Comparison of ENCODE assay signal across 8 cellular contexts in the genomic region with DNA sequence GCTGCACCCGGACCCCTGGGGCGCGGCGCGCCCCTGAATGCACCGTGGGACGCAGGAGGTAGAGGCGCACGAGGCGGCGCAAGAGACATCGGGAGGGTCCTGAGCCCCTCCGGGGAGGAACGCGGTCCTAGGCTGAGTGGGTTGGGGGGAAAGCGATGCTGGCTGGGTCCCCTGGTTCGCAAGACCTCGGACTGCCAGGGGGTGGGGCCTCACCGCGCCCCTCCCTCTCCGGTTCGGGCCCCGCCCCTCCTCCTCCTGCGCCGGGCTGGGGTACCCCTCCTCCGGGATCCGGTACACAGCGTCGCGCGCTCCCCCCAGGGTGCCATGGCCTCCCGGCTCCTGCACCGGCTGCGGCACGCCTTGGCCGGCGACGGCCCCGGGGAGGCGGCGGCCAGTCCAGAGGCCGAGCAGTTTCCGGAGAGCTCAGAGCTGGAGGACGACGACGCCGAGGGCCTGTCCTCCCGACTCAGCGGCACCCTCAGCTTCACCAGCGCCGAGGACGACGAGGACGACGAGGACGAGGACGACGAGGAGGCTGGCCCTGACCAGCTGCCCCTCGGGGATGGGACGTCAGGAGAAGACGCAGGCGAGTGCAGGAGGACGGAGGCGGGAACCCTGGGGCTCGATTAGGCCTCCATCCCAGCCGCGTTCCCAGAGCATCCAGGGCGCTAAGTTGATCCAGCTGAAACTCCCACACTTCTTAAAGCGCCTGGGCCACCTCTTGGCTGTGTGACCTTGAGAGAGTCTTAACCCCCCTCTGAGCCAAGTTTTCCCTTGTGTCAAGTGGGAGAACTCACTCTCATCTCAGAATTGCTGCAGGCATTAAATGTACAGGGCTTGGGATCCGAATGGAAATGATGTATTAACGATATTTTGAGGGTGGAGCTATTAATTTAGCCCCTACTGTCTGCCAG. TPM values are rescaled to one million over a fixed set of nuclear protein-coding genes. Genes with fewer than 3 reads are reported as not detected.
DNase-seq lines count a peak whose midpoint lies in the region; ATAC-seq and TF ChIP-seq lines count a peak whose summit lies in the region.

No MANE protein-coding gene starts in this region.

- peak overlapping the region; percentile 96 for H3K4me2 ChIP-seq in osteoblast (ENCODE audit: insufficient read depth, low read length)

- peak; percentile 89 for ATAC-seq in aorta (ENCODE audit: low FRiP score)
- ATAC-seq in GM21447 (IDR thresholded peaks at IDR 0.05; ENCODE audit: unreplicated experiment) = no peak

- TF ChIP-seq POLR2A in adrenal gland (IDR thresholded peaks at IDR 0.05) = peak; percentile 39 to 60

- peak overlapping the region; percentile 72 for H3K4me3 ChIP-seq in BE2C (ENCODE audit: low read depth, low read length)
- H3K4me3 ChIP-seq in HFF-Myc (replicated peaks; ENCODE audit: low read depth, low read length) = peak overlapping the region; percentile 63
- peak overlapping the region in 3 of 4 donors; percentile 48 to 79 (median 53) for H3K4me3 ChIP-seq in adrenal gland
- H3K4me3 ChIP-seq in osteoblast (ENCODE audit: insufficient read depth, low read length) = peak overlapping the region; percentile 84
- H3K4me3 ChIP-seq in aorta (ENCODE audit: low read length in 2 of 2) = peak overlapping the region; percentile 62 to 75

- WGBS in adrenal gland, 4 donors = 3 to 21% (median 4%) methylated on average over 10 to 71 of the region's 71 CpGs
- WGBS in aorta, 2 donors = 1% methylated on average over 51 to 71 of the region's 71 CpGs

- no peaks in the 10 kb centered on the region; the same call in 1 of the 2 replicates for H3K4me1 ChIP-seq in BE2C
- peaks cover 31 to 36% of the 10 kb centered on the region in 2 donors for H3K4me1 ChIP-seq in adrenal gland (replicated peaks in 1 of 2)
- peaks cover 33% of the 10 kb centered on the region for H3K4me1 ChIP-seq in osteoblast (ENCODE audit: insufficient read depth, low read length)
- peaks cover 0 to 1% of the 10 kb centered on the region in 2 donors for H3K4me1 ChIP-seq in aorta (ENCODE audit: control insufficient read depth in 1 of 2, insufficient read depth in 2 of 2, low read length in 2 of 2)

- H3K79me2 ChIP-seq in osteoblast (ENCODE audit: insufficient read depth, low read length) = peaks cover 21% of the 10 kb centered on the region

- intact Hi-C loops in adrenal gland (cut with DNase I) = no loop called here
- intact Hi-C loops in cardiac septum (cut with DNase I) = no loop called here
- intact Hi-C loops in aorta (cut with DNase I) = loop anchor here (2.0 to 10.0 kb wide), 4 partner anchors 17 to 1649 kb away; a partner anchor contains a TSS

- peak overlapping the region; percentile 88 for H2AFZ ChIP-seq in osteoblast (ENCODE audit: low read length)

- peaks cover 11% of the 10 kb centered on the region for H4K20me1 ChIP-seq in osteoblast (ENCODE audit: insufficient read depth, low read length)

- H3K36me3 ChIP-seq in BE2C (no peaks in the 10 kb centered on the region), adrenal gland (replicated peaks in 1 of 2) (peaks cover 0 to 11% of the 10 kb centered on the region in 2 donors), osteoblast (ENCODE audit: insufficient read depth, low read length) (peaks cover 6% of the 10 kb centered on the region), aorta (ENCODE audit: control insufficient read depth in 1 of 2, insufficient read depth in 2 of 2, low read length in 1 of 2) (no peaks in the 10 kb centered on the region)

- POLR2A ChIA-PET in RWPE1 (lab: Yijun Ruan, JAX; ENCODE audit: low non-redundant PET) = interaction anchor here (0.6 to 1.3 kb wide), 6 partner anchors 9 to 136 kb away, joined by 3 to 6 read pairs (median 4); no protein-coding TSS in a partner anchor

- CTCF ChIA-PET in RWPE1 (lab: Yijun Ruan, JAX) = interaction anchor here (0.6 to 0.8 kb wide), 2 partner anchors 50 to 129 kb away, joined by 3 read pairs; no protein-coding TSS in a partner anchor

- H3K27ac ChIP-seq in RWPE1 (peak overlapping the region; percentile 92), adrenal gland (peak overlapping the region; percentile 93 to 96 (median 95)), osteoblast (ENCODE audit: low read depth, low read length) (peak overlapping the region; percentile 69), aorta (ENCODE audit: low read depth in 1 of 2, low read length in 2 of 2) (peak overlapping the region; percentile 71 to 92)

- no peaks in the 10 kb centered on the region for H3K27me3 ChIP-seq in BE2C
- no peaks in the 10 kb centered on the region for H3K27me3 ChIP-seq in adrenal gland
- no peaks in the 10 kb centered on the region for H3K27me3 ChIP-seq in osteoblast (ENCODE audit: insufficient read depth, low read length)
- H3K27me3 ChIP-seq in aorta (ENCODE audit: control insufficient read depth in 1 of 2, insufficient read depth in 2 of 2, low read length in 1 of 2) = no peaks in the 10 kb centered on the region

- H3K9me3 ChIP-seq in BE2C = no peaks in the 10 kb centered on the region
- no peaks in the 10 kb centered on the region for H3K9me3 ChIP-seq in adrenal gland (replicated peaks in 1 of 3)
- H3K9me3 ChIP-seq in osteoblast (ENCODE audit: low read depth, low read length) = no peaks in the 10 kb centered on the region
- no peaks in the 10 kb centered on the region for H3K9me3 ChIP-seq in aorta (ENCODE audit: control insufficient read depth, low read length)

- DNase-seq in BE2C (peak; percentile 63), HFF-Myc (ENCODE audit: extremely low read depth, low read depth) (no peak), RWPE1 (ENCODE audit: low spot score) (peak; percentile 89), adrenal gland (peak; percentile 66 to 86 (median 78)), cardiac septum (ENCODE audit: low spot score) (peak; percentile 89), osteoblast (ENCODE audit: insufficient read length, low spot score, missing footprints) (peak; percentile 94), aorta (peak; percentile 82 to 91)

- TF ChIP-seq CTCF in BE2C (IDR thresholded peaks at IDR 0.05; ENCODE audit: low read depth, low read length) (no peak), HFF-Myc (IDR thresholded peaks at IDR 0.05; ENCODE audit: low read depth, low read length, missing control alignments) (no peak), RWPE1 (conservative IDR thresholded peaks at IDR 0.05; ENCODE audit: low read depth) (no peak), adrenal gland (IDR thresholded peaks at IDR 0.05) (no peak), osteoblast (IDR thresholded peaks at IDR 0.05; ENCODE audit: extremely low read depth, low read depth, low read length) (no peak)

RNA-seq across cellular contexts. Expression of a gene that starts 0.5 kb away (rescaled TPM):
- polyA plus RNA-seq in BE2C (2012; ENCODE audit: insufficient read depth, insufficient read length, low read depth) = 7.0 TPM
- total RNA-seq in adrenal gland (100 to 1,000 TPM in 3 of 8 donors, 10 to 100 TPM in 5; 61.6 to 183 (median 97.8) TPM), cardiac septum (19.5 TPM), osteoblast (69.0 and 101 TPM in 2 replicates), aorta (10 to 100 TPM; 36.2 to 57.7 TPM)
- polyA plus RNA-seq in adrenal gland (10 to 100 TPM; 35.1 to 66.3 (median 43.9) TPM), aorta (100 to 1,000 TPM in 1 of 2 donors, 10 to 100 TPM in 1; 14.9 to 117 TPM)

RNA-seq across cellular contexts. Expression of a gene that starts 7.0 kb away (rescaled TPM):
- polyA plus RNA-seq in BE2C (2012; ENCODE audit: insufficient read depth, insufficient read length, low read depth) = not detected
- total RNA-seq in adrenal gland = 1 to 10 TPM in 6 of 8 donors, not detected in 2; 1.4 to 8.4 (median 2.5) TPM
- 10 to 100 TPM in 1 of 3 donors, 1 to 10 TPM in 2; 4.3 to 16.9 (median 8.2) TPM for polyA plus RNA-seq in adrenal gland
- total RNA-seq in cardiac septum = not detected
- total RNA-seq in osteoblast = 0.29 and 0.36 TPM in 2 replicates
- not detected for total RNA-seq in aorta
- polyA plus RNA-seq in aorta = 10 to 100 TPM in 1 of 2 donors, 1 to 10 TPM in 1; 1.9 to 26.3 TPM

RNA-seq across cellular contexts. Expression of a gene that starts 21.7 kb away (rescaled TPM):
- polyA plus RNA-seq in BE2C (2012; ENCODE audit: insufficient read depth, insufficient read length, low read depth) = 38.2 TPM
- total RNA-seq in adrenal gland (1 to 10 TPM in 7 of 8 donors, under 1 TPM in 1; 0.79 to 3.6 (median 2.2) TPM), cardiac septum (0.38 TPM), osteoblast (2.5 and 2.7 TPM in 2 replicates), aorta (1 to 10 TPM; 1.0 to 1.9 TPM)
- polyA plus RNA-seq in adrenal gland (1 to 10 TPM; 3.8 to 4.9 (median 4.7) TPM), aorta (1 to 10 TPM in 1 of 2 donors, not detected in 1; 5.0 TPM)

RNA-seq across cellular contexts. Expression of a gene that starts 23.1 kb away (rescaled TPM):
- polyA plus RNA-seq in BE2C (2012; ENCODE audit: insufficient read depth, insufficient read length, low read depth) = 88.3 TPM
- total RNA-seq in adrenal gland (100 to 1,000 TPM in 1 of 8 donors, 10 to 100 TPM in 7; 34.6 to 134 (median 62.5) TPM), cardiac septum (24.9 TPM), osteoblast (29.8 and 31.8 TPM in 2 replicates), aorta (10 to 100 TPM; 11.2 to 15.8 TPM)
- polyA plus RNA-seq in adrenal gland (10 to 100 TPM; 33.7 to 78.8 (median 49.3) TPM), aorta (10 to 100 TPM; 24.3 to 32.5 TPM)

RNA-seq across cellular contexts. Expression of a gene that starts 23.3 kb away (rescaled TPM):
- 4.9 TPM for polyA plus RNA-seq in BE2C (2012; ENCODE audit: insufficient read depth, insufficient read length, low read depth)
- total RNA-seq in adrenal gland (1 to 10 TPM; 3.7 to 9.3 (median 6.3) TPM), cardiac septum (2.0 TPM), osteoblast (4.7 and 5.3 TPM in 2 replicates), aorta (1 to 10 TPM; 2.5 to 4.5 TPM)
- polyA plus RNA-seq in adrenal gland (1 to 10 TPM; 2.9 to 4.2 (median 3.1) TPM), aorta (1 to 10 TPM; 1.5 to 1.7 TPM)

Comparison
In these comparisons a context has a peak if more than half of its experiments do, and no peak if none do; other contexts are left out.
1. intact Hi-C loops: an anchor here in aorta (2.0 to 10.0 kb wide); none called in adrenal gland and cardiac septum.